In the genomic region with DNA sequence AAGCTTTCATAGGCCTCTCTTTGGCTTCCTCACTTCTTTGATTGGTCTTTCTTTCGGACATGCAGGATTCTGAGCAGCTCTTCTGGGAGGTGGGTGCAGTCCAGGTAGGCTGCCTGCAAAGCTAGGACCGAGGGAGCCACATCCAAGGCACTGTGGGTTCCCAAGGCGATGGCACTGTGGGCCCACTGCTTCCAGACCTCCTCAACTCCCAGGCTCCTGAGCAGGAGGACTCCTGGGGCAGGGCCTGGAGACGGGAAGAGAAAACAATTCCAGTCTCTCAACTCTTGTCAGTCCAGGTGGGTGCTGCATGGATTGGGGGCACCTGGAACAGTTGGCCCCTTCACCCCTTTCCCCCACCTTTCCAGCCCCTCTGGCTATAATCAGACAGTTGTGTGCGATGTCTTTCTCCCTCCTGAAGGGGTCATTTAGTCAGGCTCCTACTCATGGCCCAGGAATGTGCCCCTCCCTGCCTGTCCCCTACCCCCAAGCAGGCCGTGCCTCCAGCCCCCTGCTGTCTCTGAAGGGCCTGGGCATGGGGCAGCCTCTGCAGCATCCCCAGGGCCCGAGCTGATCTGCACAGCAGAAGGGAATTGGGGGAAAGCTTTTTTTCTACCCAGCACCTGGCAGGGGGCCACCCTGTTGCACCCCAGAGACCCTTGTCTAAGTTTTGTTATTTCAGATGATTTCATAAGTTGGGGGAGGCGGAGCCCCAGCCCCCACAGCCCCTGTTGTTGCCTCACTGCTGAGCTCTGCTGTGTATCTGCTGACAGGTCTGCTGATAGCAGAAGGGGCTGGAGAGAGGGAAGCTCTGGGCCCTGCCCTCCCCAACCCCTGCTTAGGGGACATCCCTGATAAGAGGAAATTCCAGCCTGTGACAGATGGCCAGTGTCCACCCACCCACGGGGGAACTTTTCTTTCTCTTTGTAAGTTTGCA, we compare ENCODE assay signal across 8 cellular contexts.
A peak's percentile ranks its signal among the peaks of the same experiment; 100 is the strongest.
DNase-seq lines count a peak whose midpoint lies in the region; ATAC-seq and TF ChIP-seq lines count a peak whose summit lies in the region.

No MANE protein-coding gene starts in this region.

- intact Hi-C loops in heart left ventricle (cut with DNase I), result loop anchor here in 6 of 10 donors (5.0 kb wide), 1 partner anchor 39 kb away; no protein-coding TSS in a partner anchor

- H3K27ac ChIP-seq in HEK293 (ENCODE audit: extremely low read depth, low read depth, low read length) (peak overlapping the region; percentile 80; the same call in 1 of the 2 replicates), VCaP (peak overlapping the region; percentile 51), heart left ventricle (peak overlapping the region; percentile 62 to 88 (median 80))

- H3K4me1 ChIP-seq in HEK293 (ENCODE audit: control insufficient read depth, insufficient read depth, low read length) (peaks cover 25% of the 10 kb centered on the region), heart left ventricle (peaks cover 28 to 98% (median 80%) of the 10 kb centered on the region in 12 donors)

- peak in 4 of 5 donors; percentile 64 to 82 (median 74) for DNase-seq in heart left ventricle
- DNase-seq in skeletal muscle cell (ENCODE audit: low read depth), result peak; percentile 67
- DNase-seq in AML-193 (lab: John Stamatoyannopoulos, UW), result no peak
- no peak for DNase-seq in activated CD8-positive, alpha-beta memory T cell treated with anti-CD3 and anti-CD28 coated beads for 24 hours
- DNase-seq in GM10266 (ENCODE audit: extremely low spot score), result no peak

- WGBS in heart left ventricle, 4 donors, result 44 to 57% (median 48%) methylated on average over 8 to 9 of the region's 9 CpGs

- H3K4me3 ChIP-seq in HEK293 (ENCODE audit: low read depth, low read length) (no peak overlapping the region), heart left ventricle (peak overlapping the region in 4 of 12 donors; percentile 4 to 15 (median 10)), skeletal muscle cell (ENCODE audit: low read depth, low read length) (no peak overlapping the region)

- no peak for TF ChIP-seq CTCF in HEK293 (tag by site-specific recombination; IDR thresholded peaks at IDR 0.05)
- no peak for TF ChIP-seq CTCF in VCaP (conservative IDR thresholded peaks at IDR 0.05)
- no peak for TF ChIP-seq CTCF in heart left ventricle (IDR thresholded peaks at IDR 0.05)
- TF ChIP-seq CTCF in GM10266 (IDR thresholded peaks at IDR 0.05; ENCODE audit: control insufficient read depth, insufficient read depth, low read depth, missing control alignments), result no peak

- no peaks in the 10 kb centered on the region for H3K27me3 ChIP-seq in heart left ventricle

- POLR2A ChIA-PET in HEK293 (lab: Yijun Ruan, JAX), result interaction anchor here (0.9 to 1.7 kb wide), 2 partner anchors 96 to 487 kb away, joined by 3 read pairs; a partner anchor contains a TSS

- CTCF ChIA-PET in HEK293 (lab: Yijun Ruan, JAX), result interaction anchor here (0.6 to 2.2 kb wide), 4 partner anchors 30 to 80 kb away, joined by 3 to 8 read pairs (median 6); no protein-coding TSS in a partner anchor

- H3K36me3 ChIP-seq in HEK293 (ENCODE audit: control insufficient read depth in 2 of 2, insufficient read depth in 1 of 2, low read length in 2 of 2) (peaks cover 9 to 15% of the 10 kb centered on the region in 2 experiments; a peak in 2 of 3 replicates), heart left ventricle (no peaks in the 10 kb centered on the region)

- no peak for TF ChIP-seq POLR2A in heart left ventricle (IDR thresholded peaks at IDR 0.05)

- ATAC-seq in heart left ventricle (peak; percentile 87 to 90 (median 89)), HG02938 (IDR thresholded peaks at IDR 0.05; ENCODE audit: unreplicated experiment) (no peak)

- H3K9me3 ChIP-seq in HEK293 (ENCODE audit: control insufficient read depth, insufficient read depth, low read depth, low read length) (no peaks in the 10 kb centered on the region), heart left ventricle (no peaks in the 10 kb centered on the region)

TF ChIP-seq in HEK293, 187 proteins besides CTCF, POLR2A, EP300 and RAD21 (continues in another document):
- TF ChIP-seq GLIS1 (tag by site-specific recombination; IDR thresholded peaks at IDR 0.05) (peak; percentile 99), ZNF202 (tag by site-specific recombination; IDR thresholded peaks at IDR 0.05; ENCODE audit: borderline replicate concordance) (no peak), ZNF514 (tag by site-specific recombination; IDR thresholded peaks at IDR 0.05) (no peak), ZNF555 (tag by site-specific recombination; conservative IDR thresholded peaks at IDR 0.05) (no peak), TCF7L2 (IDR thresholded peaks at IDR 0.05; ENCODE audit: borderline replicate concordance, low read depth, low read length) (no peak), ZNF600 (tag by site-specific recombination; IDR thresholded peaks at IDR 0.05) (peak; percentile 26; the same call in 1 of the 2 replicates), ZNF629 (tag by site-specific recombination; IDR thresholded peaks at IDR 0.05) (peak; percentile 41; the same call in 1 of the 2 replicates), ZNF560 (tag by site-specific recombination; IDR thresholded peaks at IDR 0.05; ENCODE audit: borderline replicate concordance) (no peak), ZEB2 (tag by site-specific recombination; IDR thresholded peaks at IDR 0.05) (peak; percentile 64), ZNF510 (tag by site-specific recombination; IDR thresholded peaks at IDR 0.05; ENCODE audit: insufficient replicate concordance) (no peak), ZNF266 (tag by site-specific recombination; IDR thresholded peaks at IDR 0.05; ENCODE audit: low read depth) (no peak), PRDM1 (tag by site-specific recombination; IDR thresholded peaks at IDR 0.05) (no peak), OVOL3 (tag by site-specific recombination; IDR thresholded peaks at IDR 0.05) (no peak), KLF1 (tag by site-specific recombination; IDR thresholded peaks at IDR 0.05) (peak; percentile 30; the same call in 1 of the 2 replicates), ZNF777 (tag by site-specific recombination; IDR thresholded peaks at IDR 0.05; ENCODE audit: borderline replicate concordance) (no peak), ZNF221 (tag by site-specific recombination; IDR thresholded peaks at IDR 0.05; ENCODE audit: borderline replicate concordance) (no peak), ZNF473 (tag by site-specific recombination; IDR thresholded peaks at IDR 0.05) (no peak), ZNF621 (tag by site-specific recombination; IDR thresholded peaks at IDR 0.05) (no peak)
- TF ChIP-seq, protein P1, sequence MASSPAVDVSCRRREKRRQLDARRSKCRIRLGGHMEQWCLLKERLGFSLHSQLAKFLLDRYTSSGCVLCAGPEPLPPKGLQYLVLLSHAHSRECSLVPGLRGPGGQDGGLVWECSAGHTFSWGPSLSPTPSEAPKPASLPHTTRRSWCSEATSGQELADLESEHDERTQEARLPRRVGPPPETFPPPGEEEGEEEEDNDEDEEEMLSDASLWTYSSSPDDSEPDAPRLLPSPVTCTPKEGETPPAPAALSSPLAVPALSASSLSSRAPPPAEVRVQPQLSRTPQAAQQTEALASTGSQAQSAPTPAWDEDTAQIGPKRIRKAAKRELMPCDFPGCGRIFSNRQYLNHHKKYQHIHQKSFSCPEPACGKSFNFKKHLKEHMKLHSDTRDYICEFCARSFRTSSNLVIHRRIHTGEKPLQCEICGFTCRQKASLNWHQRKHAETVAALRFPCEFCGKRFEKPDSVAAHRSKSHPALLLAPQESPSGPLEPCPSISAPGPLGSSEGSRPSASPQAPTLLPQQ (tag by site-specific recombination; IDR thresholded peaks at IDR 0.05), result peak; percentile 87
- TF ChIP-seq, protein P2, sequence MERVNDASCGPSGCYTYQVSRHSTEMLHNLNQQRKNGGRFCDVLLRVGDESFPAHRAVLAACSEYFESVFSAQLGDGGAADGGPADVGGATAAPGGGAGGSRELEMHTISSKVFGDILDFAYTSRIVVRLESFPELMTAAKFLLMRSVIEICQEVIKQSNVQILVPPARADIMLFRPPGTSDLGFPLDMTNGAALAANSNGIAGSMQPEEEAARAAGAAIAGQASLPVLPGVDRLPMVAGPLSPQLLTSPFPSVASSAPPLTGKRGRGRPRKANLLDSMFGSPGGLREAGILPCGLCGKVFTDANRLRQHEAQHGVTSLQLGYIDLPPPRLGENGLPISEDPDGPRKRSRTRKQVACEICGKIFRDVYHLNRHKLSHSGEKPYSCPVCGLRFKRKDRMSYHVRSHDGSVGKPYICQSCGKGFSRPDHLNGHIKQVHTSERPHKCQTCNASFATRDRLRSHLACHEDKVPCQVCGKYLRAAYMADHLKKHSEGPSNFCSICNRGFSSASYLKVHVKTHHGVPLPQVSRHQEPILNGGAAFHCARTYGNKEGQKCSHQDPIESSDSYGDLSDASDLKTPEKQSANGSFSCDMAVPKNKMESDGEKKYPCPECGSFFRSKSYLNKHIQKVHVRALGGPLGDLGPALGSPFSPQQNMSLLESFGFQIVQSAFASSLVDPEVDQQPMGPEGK (tag by site-specific recombination; IDR thresholded peaks at IDR 0.05), result peak; percentile 74
- TF ChIP-seq, protein P3, sequence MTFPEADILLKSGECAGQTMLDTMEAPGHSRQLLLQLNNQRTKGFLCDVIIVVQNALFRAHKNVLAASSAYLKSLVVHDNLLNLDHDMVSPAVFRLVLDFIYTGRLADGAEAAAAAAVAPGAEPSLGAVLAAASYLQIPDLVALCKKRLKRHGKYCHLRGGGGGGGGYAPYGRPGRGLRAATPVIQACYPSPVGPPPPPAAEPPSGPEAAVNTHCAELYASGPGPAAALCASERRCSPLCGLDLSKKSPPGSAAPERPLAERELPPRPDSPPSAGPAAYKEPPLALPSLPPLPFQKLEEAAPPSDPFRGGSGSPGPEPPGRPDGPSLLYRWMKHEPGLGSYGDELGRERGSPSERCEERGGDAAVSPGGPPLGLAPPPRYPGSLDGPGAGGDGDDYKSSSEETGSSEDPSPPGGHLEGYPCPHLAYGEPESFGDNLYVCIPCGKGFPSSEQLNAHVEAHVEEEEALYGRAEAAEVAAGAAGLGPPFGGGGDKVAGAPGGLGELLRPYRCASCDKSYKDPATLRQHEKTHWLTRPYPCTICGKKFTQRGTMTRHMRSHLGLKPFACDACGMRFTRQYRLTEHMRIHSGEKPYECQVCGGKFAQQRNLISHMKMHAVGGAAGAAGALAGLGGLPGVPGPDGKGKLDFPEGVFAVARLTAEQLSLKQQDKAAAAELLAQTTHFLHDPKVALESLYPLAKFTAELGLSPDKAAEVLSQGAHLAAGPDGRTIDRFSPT (tag by site-specific recombination; IDR thresholded peaks at IDR 0.05), result peak; percentile 76

Comparison
In these comparisons a context has a peak if more than half of its experiments do, and no peak if none do; other contexts are left out.
1. DNase-seq: peak in heart left ventricle (4 of 5) and skeletal muscle cell (single experiment); none in AML-193 (0 of 2), activated CD8-positive, alpha-beta memory T cell treated with anti-CD3 and anti-CD28 coated beads for 24 hours (single experiment) and GM10266 (single experiment).
2. Peak in every context shown above with its lines, with median percentiles within 50 percentile points of each other: H3K27ac ChIP-seq.